15 cellular contexts compared by ENCODE assay signal in genomic region chr19:50720181-50720920, GRCh38. TPM values are rescaled to one million over a fixed set of nuclear protein-coding genes. Genes with fewer than 3 reads are reported as not detected.
DNase-seq lines count a peak whose midpoint lies in the region; ATAC-seq, FAIRE-seq and TF ChIP-seq lines count a peak whose summit lies in the region.
"Had no signal": no experiment of that assay in that cellular context is flagged by ENCODE, and none has a peak within 500 bp of the region (broad histone marks: within the 10 kb centered on the region; RNA-seq: fewer than 3 reads in every experiment).

No MANE protein-coding gene starts in this region.

- peaks cover 51% of the 10 kb centered on the region for H3K27me3 Mint-ChIP-seq in WTC11 (ENCODE audit: low read depth)

- no peak for FAIRE-seq in A549 (lab: Jason Lieb, UNC)

- H3K9ac ChIP-seq in GM23248, result no peak overlapping the region

- H3K4me3 ChIP-seq in A549 (no peak overlapping the region), GM23248 (no peak overlapping the region)
- H3K4me3 ChIP-seq: body of pancreas had no signal

- no peak for TF ChIP-seq RAD21 in A549 (conservative IDR thresholded peaks at IDR 0.05 in 1 of 2, IDR thresholded peaks at IDR 0.05 in 1 of 2)

- no peak for DNase-seq in A549 (ENCODE audit: low read depth in 1 of 2, low spot score in 1 of 2)
- DNase-seq in GM23248, result peak; percentile 48
- DNase-seq in WTC11 (ENCODE audit: low spot score), result no peak
- DNase-seq in left kidney (ENCODE audit: low read depth, low spot score), result peak; percentile 44
- DNase-seq in NCI-H2196 treated with DMSO at 0.1 percent for 48 hours (lab: John Stamatoyannopoulos, UW; ENCODE audit: unreplicated experiment), result no peak
- DNase-seq in kidney tubule cell (ENCODE audit: low spot score), result no peak
- DNase-seq: body of pancreas, left ventricle myocardium superior had no signal

- no peak for TF ChIP-seq EP300 in A549 (IDR thresholded peaks at IDR 0.05)

- H3K27ac ChIP-seq in A549, result no peak overlapping the region
- peak overlapping the region; percentile 78 for H3K27ac ChIP-seq in GM23248
- H3K27ac ChIP-seq: body of pancreas, vagina had no signal

- H3K9me2 ChIP-seq in GM23248 (ENCODE audit: insufficient read depth), result no peaks in the 10 kb centered on the region

- no peak overlapping the region for H2AFZ ChIP-seq in GM23248

- peaks cover 6% of the 10 kb centered on the region; the same call in 1 of the 2 replicates for H3F3A ChIP-seq in GM23248 (ENCODE audit: insufficient read depth)

- no peaks in the 10 kb centered on the region for H3K9me3 ChIP-seq in A549
- no peaks in the 10 kb centered on the region for H3K9me3 ChIP-seq in GM23248 (ENCODE audit: low read depth)
- H3K9me3 ChIP-seq: body of pancreas, HAP-1, ovary, vagina had no signal

- no peak overlapping the region for H3K27ac Mint-ChIP-seq in WTC11

- peak overlapping the region; percentile 100; the same call in 1 of the 3 replicates for H3K4me2 ChIP-seq in A549
- H3K4me2 ChIP-seq in GM23248 (ENCODE audit: unreplicated experiment), result peak overlapping the region; percentile 8

- no peaks in the 10 kb centered on the region for H4K20me1 ChIP-seq in GM23248 (ENCODE audit: insufficient read depth)

- TF ChIP-seq POLR2A in A549 (IDR thresholded peaks at IDR 0.05; ENCODE audit: low read length), result no peak

- no peaks in the 10 kb centered on the region for H3K9me3 Mint-ChIP-seq in WTC11

- in situ Hi-C loops in GM23248 (cut with MboI), result no loop called here

- peaks cover 18% of the 10 kb centered on the region for H3K4me1 ChIP-seq in A549
- 0 out of 2 replicates have a peak, but pooled peaks cover 12% of the 10 kb centered on the region for H3K4me1 ChIP-seq in GM23248 (ENCODE audit: insufficient read depth)

- H3K36me3 ChIP-seq in GM23248 (ENCODE audit: low read depth), result no peaks in the 10 kb centered on the region
- H3K36me3 ChIP-seq: HAP-1, ovary, vagina had no signal

- no peaks in the 10 kb centered on the region for H3K27me3 ChIP-seq in GM23248 (replicated peaks; ENCODE audit: insufficient read depth)
- H3K27me3 ChIP-seq: ovary, vagina had no signal

- peaks cover 10% of the 10 kb centered on the region for H3K79me2 ChIP-seq in GM23248 (ENCODE audit: insufficient read depth)

- TF ChIP-seq CTCF in A549 (IDR thresholded peaks at IDR 0.05), result no peak
- no peak for TF ChIP-seq CTCF in WTC11 (IDR thresholded peaks at IDR 0.05)

- WGBS in A549 (ENCODE audit: missing lambda C conversion rate), result 85% methylated on average over 21 of the region's 21 CpGs
- 24 to 28% methylated on average over 21 of the region's 21 CpGs for WGBS in GM23248 (ENCODE audit: low coverage in 1 of 2, low lambda C conversion rate in 2 of 2, missing lambda C conversion rate in 2 of 2), 2 experiments

- ATAC-seq in A549 (no peak), WTC11 (no peak), GM18511 (IDR thresholded peaks at IDR 0.05; ENCODE audit: unreplicated experiment) (no peak), HG03521 (IDR thresholded peaks at IDR 0.05; ENCODE audit: unreplicated experiment) (no peak)
- ATAC-seq: body of pancreas, left ventricle myocardium superior had no signal

- H3K36me3 Mint-ChIP-seq in WTC11, result no peaks in the 10 kb centered on the region

- POLR2A ChIA-PET in A549 (lab: Yijun Ruan, JAX), result no interaction called here
- POLR2A ChIA-PET in WTC11 (lab: Charles Lee), result interaction anchor here (0.5 to 0.9 kb wide), 2 partner anchors 14 to 62 kb away, joined by 3 read pairs; no protein-coding TSS in a partner anchor

- CTCF ChIA-PET in A549 (lab: Yijun Ruan, JAX) (interaction anchor here (0.5 to 18.4 kb wide), 12 partner anchors 8 to 203 kb away, joined by 3 to 272 read pairs (median 4); no protein-coding TSS in a partner anchor), WTC11 (lab: Charles Lee) (interaction anchor here (0.5 to 6.7 kb wide), 12 partner anchors 17 to 363 kb away, joined by 3 to 195 read pairs (median 4); no protein-coding TSS in a partner anchor)

- H3K4me1 Mint-ChIP-seq in WTC11, result peaks cover 45% of the 10 kb centered on the region

- H3K4me3 Mint-ChIP-seq in WTC11, result peak overlapping the region; percentile 56

TF ChIP-seq in A549, 52 proteins besides CTCF, POLR2A, EP300 and RAD21 (continues in another document):
- TF ChIP-seq FOXS1 (CRISPR knock-in tag; IDR thresholded peaks at IDR 0.05) (no peak), HDAC2 (IDR thresholded peaks at IDR 0.05) (no peak), CEBPB (IDR thresholded peaks at IDR 0.05) (no peak), CHD2 (IDR thresholded peaks at IDR 0.05; ENCODE audit: low read length, partially characterized antibody) (no peak), TFCP2L1 (CRISPR knock-in tag; IDR thresholded peaks at IDR 0.05) (no peak), RARB (CRISPR knock-in tag; IDR thresholded peaks at IDR 0.05) (no peak), HMGXB4 (CRISPR knock-in tag; IDR thresholded peaks at IDR 0.05; ENCODE audit: borderline replicate concordance) (no peak), MAFK (IDR thresholded peaks at IDR 0.05; ENCODE audit: partially characterized antibody) (no peak)

TF ChIP-seq in WTC11, 78 proteins besides CTCF, POLR2A, EP300 and RAD21:
- TF ChIP-seq ZSCAN18 (CRISPR knock-in tag; IDR thresholded peaks at IDR 0.05), result no peak
- TF ChIP-seq ZNF232 (CRISPR knock-in tag; IDR thresholded peaks at IDR 0.05), result no peak
- TF ChIP-seq ESRRA (CRISPR knock-in tag; IDR thresholded peaks at IDR 0.05; ENCODE audit: borderline replicate concordance), result no peak
- TF ChIP-seq IRF2 (CRISPR knock-in tag; IDR thresholded peaks at IDR 0.05; ENCODE audit: borderline replicate concordance, low read depth), result no peak
- no peak for TF ChIP-seq ZNF263 (CRISPR knock-in tag; IDR thresholded peaks at IDR 0.05; ENCODE audit: low read depth)
- no peak for TF ChIP-seq RELA (CRISPR knock-in tag; IDR thresholded peaks at IDR 0.05; ENCODE audit: borderline replicate concordance)
- TF ChIP-seq JAZF1 (CRISPR knock-in tag; IDR thresholded peaks at IDR 0.05), result no peak
- TF ChIP-seq NFATC4 (CRISPR knock-in tag; IDR thresholded peaks at IDR 0.05), result no peak
- no peak for TF ChIP-seq ZNF138 (CRISPR knock-in tag; conservative IDR thresholded peaks at IDR 0.05)
- no peak for TF ChIP-seq JUN (CRISPR knock-in tag; IDR thresholded peaks at IDR 0.05)
- no peak for TF ChIP-seq FOXJ3 (CRISPR knock-in tag; IDR thresholded peaks at IDR 0.05; ENCODE audit: borderline replicate concordance)

RNA-seq across cellular contexts. Expression of gene SHANK1, which starts 0.7 kb away (rescaled TPM):
- polyA plus RNA-seq in A549 (2011; rRNA removed) (0.01 and 0.04 TPM in 2 replicates), A549 (2017; fragmentation: RNase III; extraction: RNeasy Plus Mini Kit Qiagen cat#74134 plus additional on column Dnase treatment) (0.07 to 0.17 TPM (median 0.09 TPM) in 3 replicates), GM23248 (2016; fragmentation: Nextera tagmentation; extraction: Ambion mirVana) (0.58 and 0.62 TPM in 2 replicates)
- 0.04 and 0.06 TPM in 2 replicates for polyA plus RNA-seq in A549 (2012; cell fraction: cytosol; rRNA removed)
- 0.04 and 0.07 TPM in 2 replicates for polyA plus RNA-seq in A549 (2012; cell fraction: nucleus; rRNA removed)
- polyA minus RNA-seq in A549 (2011; rRNA and poly(A)+ RNA removed), result 0.41 TPM in 1 of 2 replicates, not detected in the other
- 2.7 and 7.1 TPM in 2 replicates for total RNA-seq in GM23248 (2014; rRNA removed; shearing (Covaris generic))
- 3.9 to 8.7 TPM (median 5.0 TPM) in 3 replicates for total RNA-seq in WTC11 (2021)

RNA-seq across cellular contexts. Expression of gene CLEC11A, which starts 2.8 kb away (rescaled TPM):
- polyA plus RNA-seq in A549 (2011; rRNA removed) (1.4 and 1.5 TPM in 2 replicates), A549 (2017; fragmentation: RNase III; extraction: RNeasy Plus Mini Kit Qiagen cat#74134 plus additional on column Dnase treatment) (5.0 to 6.4 TPM (median 6.2 TPM) in 3 replicates), GM23248 (2016; fragmentation: Nextera tagmentation; extraction: Ambion mirVana) (122 and 127 TPM in 2 replicates)
- 5.7 and 9.0 TPM in 2 replicates for polyA plus RNA-seq in A549 (2012; cell fraction: cytosol; rRNA removed)
- 9.7 and 13.1 TPM in 2 replicates for polyA plus RNA-seq in A549 (2012; cell fraction: nucleus; rRNA removed)
- 0.34 and 0.37 TPM in 2 replicates for polyA minus RNA-seq in A549 (2011; rRNA and poly(A)+ RNA removed)
- 145 and 164 TPM in 2 replicates for total RNA-seq in GM23248 (2014; rRNA removed; shearing (Covaris generic))
- 7.6 to 9.5 TPM (median 8.2 TPM) in 3 replicates for total RNA-seq in WTC11 (2021)

RNA-seq across cellular contexts. Expression of gene GPR32, which starts 49.9 kb away (rescaled TPM):
- polyA plus RNA-seq in A549 (2011; rRNA removed), result not detected in 2 replicates
- polyA plus RNA-seq in A549 (2012; cell fraction: cytosol; rRNA removed), result not detected in 2 replicates
- polyA plus RNA-seq in A549 (2012; cell fraction: nucleus; rRNA removed), result not detected in 2 replicates
- polyA plus RNA-seq in A549 (2017; fragmentation: RNase III; extraction: RNeasy Plus Mini Kit Qiagen cat#74134 plus additional on column Dnase treatment), result not detected in 3 replicates
- not detected in 2 replicates for polyA minus RNA-seq in A549 (2011; rRNA and poly(A)+ RNA removed)
- total RNA-seq in GM23248 (2014; rRNA removed; shearing (Covaris generic)), result not detected in 2 replicates
- polyA plus RNA-seq in GM23248 (2016; fragmentation: Nextera tagmentation; extraction: Ambion mirVana), result not detected in 2 replicates
- total RNA-seq in WTC11 (2021), result not detected in 3 replicates
- total RNA-seq: body of pancreas, Daoy, HT1080, left ventricle myocardium superior, ovary, vagina had no signal
- polyA plus RNA-seq: ovary had no signal

Comparison
In these comparisons a context has a peak if more than half of its experiments do, and no peak if none do; other contexts are left out.
1. DNase-seq: peak in GM23248 (single experiment) and left kidney (single experiment); none in A549 (0 of 2), WTC11 (single experiment), NCI-H2196 treated with DMSO at 0.1 percent for 48 hours (single experiment) and kidney tubule cell (single experiment).
2. RNA of gene CLEC11A, which starts 2.8 kb away (total RNA-seq): 145 to 164 TPM in GM23248; 7.6 to 9.5 TPM in WTC11; every median in the first group is over 10 times any median in the second.